Comparison of ENCODE assay signal across 12 cellular contexts in the genomic region with DNA sequence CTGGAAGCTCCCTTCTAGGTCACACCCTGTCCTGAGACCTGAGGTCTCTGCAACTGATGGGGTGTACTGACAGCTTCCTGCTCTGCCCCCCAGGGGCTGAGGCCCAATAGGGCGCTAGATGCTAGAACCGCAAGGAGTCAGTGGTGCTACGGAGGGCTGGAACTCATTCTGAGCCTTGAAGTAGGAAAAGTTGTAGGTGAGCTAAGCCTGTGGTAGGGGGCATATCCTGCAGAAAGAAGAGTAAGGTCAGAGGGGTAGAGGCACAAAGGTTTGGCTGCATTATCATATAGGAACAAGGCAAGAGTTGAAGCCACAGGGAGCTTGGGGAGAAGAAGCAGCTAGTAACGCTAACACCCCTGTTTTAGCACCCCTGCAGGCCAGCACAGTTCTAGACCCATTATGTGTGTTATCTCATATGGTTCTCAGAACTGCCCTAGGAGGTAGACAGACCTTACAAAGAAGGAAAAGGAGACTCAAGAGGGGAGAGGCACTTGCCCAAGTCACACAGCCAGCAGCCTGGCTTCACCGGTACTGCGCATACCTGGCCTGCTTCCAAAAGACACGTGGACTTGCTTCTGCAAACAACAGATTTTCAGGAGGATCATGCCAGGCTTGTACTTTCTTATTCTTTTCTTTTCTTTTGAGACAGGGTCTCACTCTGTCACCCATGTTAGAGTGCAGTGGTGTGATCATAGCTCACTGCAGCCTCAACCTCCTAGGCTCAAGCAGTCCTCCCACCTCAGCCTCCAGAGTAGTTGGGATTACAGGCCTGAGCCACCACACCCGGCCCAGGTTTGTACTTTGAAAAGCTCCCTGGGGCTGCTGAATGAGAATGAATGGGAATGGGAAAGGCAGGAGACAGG.
DNase-seq lines count a peak whose midpoint lies in the region; ATAC-seq and TF ChIP-seq lines count a peak whose summit lies in the region.
"Had no signal": no experiment of that assay in that cellular context is flagged by ENCODE, and none has a peak within 500 bp of the region (broad histone marks: within the 10 kb centered on the region; RNA-seq: fewer than 3 reads in every experiment).

No MANE protein-coding gene starts in this region.

- TF ChIP-seq CTCF in RWPE2 (IDR thresholded peaks at IDR 0.05; ENCODE audit: poor library complexity, severe bottlenecking) (no peak), osteoblast (IDR thresholded peaks at IDR 0.05; ENCODE audit: extremely low read depth, low read depth, low read length) (no peak)

- peaks cover 44% of the 10 kb centered on the region for H3K4me1 ChIP-seq in RWPE2 (ENCODE audit: insufficient read depth, poor library complexity, severe bottlenecking)
- H3K4me1 ChIP-seq in osteoblast (ENCODE audit: insufficient read depth, low read length) = peaks cover 28% of the 10 kb centered on the region

- no peaks in the 10 kb centered on the region for H3K36me3 ChIP-seq in RWPE2 (ENCODE audit: low read depth)
- H3K36me3 ChIP-seq in osteoblast (ENCODE audit: insufficient read depth, low read length) = no peaks in the 10 kb centered on the region
- H3K36me3 ChIP-seq: esophagus squamous epithelium had no signal

- peak overlapping the region; percentile 83 for H3K27ac ChIP-seq in RWPE2 (ENCODE audit: poor library complexity, severe bottlenecking)
- H3K27ac ChIP-seq in osteoblast (ENCODE audit: low read depth, low read length) = no peak overlapping the region

- peak overlapping the region; percentile 26 for H2AFZ ChIP-seq in osteoblast (ENCODE audit: low read length)

- no peak overlapping the region for H3K4me2 ChIP-seq in osteoblast (ENCODE audit: insufficient read depth, low read length)

- DNase-seq in DMS79 treated with DMSO at 0.1 percent for 48 hours (lab: John Stamatoyannopoulos, UW) = peak; percentile 77
- DNase-seq in RWPE2 (ENCODE audit: low spot score) = peak; percentile 11
- peak; percentile 57 to 62 for DNase-seq in erythroblast (lab: John Stamatoyannopoulos, UW)
- DNase-seq in osteoblast (ENCODE audit: insufficient read length, low spot score, missing footprints) = no peak
- no peak for DNase-seq in H4 (ENCODE audit: low spot score)
- no peak for DNase-seq in stimulated activated CD4-positive, alpha-beta T cell treated with anti-CD3 and anti-CD28 coated beads, Interleukin-1b, Interleukin-23, amount 100 ng/mL, for 48 hours
- no peak for DNase-seq in NOMO-1 treated with DMSO at 0.1 percent for 48 hours (lab: John Stamatoyannopoulos, UW; ENCODE audit: unreplicated experiment)
- DNase-seq: activated T-cell treated with anti-CD3 and anti-CD28 coated beads, Interleukin-2, amount 50 U/mL, for 4 hours; esophagus squamous epithelium; naive thymus-derived CD4-positive, alpha-beta T cell; NCI-H2171 treated with DMSO at 0.1 percent for 48 hours had no signal

- no peaks in the 10 kb centered on the region for H4K20me1 ChIP-seq in osteoblast (ENCODE audit: insufficient read depth, low read length)

- TF ChIP-seq POLR2A in erythroblast (IDR thresholded peaks at IDR 0.05; ENCODE audit: low read length) = no peak

- H3K79me2 ChIP-seq in osteoblast (ENCODE audit: insufficient read depth, low read length) = no peaks in the 10 kb centered on the region

- no peak for ATAC-seq in RWPE2 (ENCODE audit: low read depth)
- ATAC-seq in HG03175 (IDR thresholded peaks at IDR 0.05; ENCODE audit: unreplicated experiment) = no peak
- ATAC-seq: activated T-cell treated with anti-CD3 and anti-CD28 coated beads, Interleukin-2, amount 50 U/mL, for 4 hours; naive thymus-derived CD4-positive, alpha-beta T cell had no signal

- H3K9me3 ChIP-seq in RWPE2 (ENCODE audit: severe bottlenecking) (peaks cover 1% of the 10 kb centered on the region), osteoblast (ENCODE audit: low read depth, low read length) (peaks cover under 1% of the 10 kb centered on the region)
- H3K9me3 ChIP-seq: esophagus squamous epithelium had no signal

- H3K4me3 ChIP-seq in RWPE2 (ENCODE audit: severe bottlenecking) (no peak overlapping the region), osteoblast (ENCODE audit: insufficient read depth, low read length) (no peak overlapping the region)
- H3K4me3 ChIP-seq: esophagus squamous epithelium had no signal

- no peaks in the 10 kb centered on the region for H3K27me3 ChIP-seq in RWPE2 (ENCODE audit: insufficient read depth, poor library complexity, severe bottlenecking)
- no peaks in the 10 kb centered on the region for H3K27me3 ChIP-seq in osteoblast (ENCODE audit: insufficient read depth, low read length)
- H3K27me3 ChIP-seq: esophagus squamous epithelium had no signal

Comparison
In these comparisons a context has a peak if more than half of its experiments do, and no peak if none do; other contexts are left out.
1. DNase-seq: peak in DMS79 treated with DMSO at 0.1 percent for 48 hours (single experiment), RWPE2 (single experiment) and erythroblast (2 of 2); none in osteoblast (single experiment), H4 (single experiment), stimulated activated CD4-positive, alpha-beta T cell treated with anti-CD3 and anti-CD28 coated beads, Interleukin-1b, Interleukin-23, amount 100 ng/mL, for 48 hours (single experiment) and NOMO-1 treated with DMSO at 0.1 percent for 48 hours (single experiment).